21 cellular contexts compared by ENCODE assay signal in genomic region chr18:69785466-69785865, GRCh38.
A peak's percentile ranks its signal among the peaks of the same experiment; 100 is the strongest.
DNase-seq lines count a peak whose midpoint lies in the region; ATAC-seq and TF ChIP-seq lines count a peak whose summit lies in the region.
"Had no signal": no experiment of that assay in that cellular context is flagged by ENCODE, and none has a peak within 500 bp of the region (broad histone marks: within the 10 kb centered on the region; RNA-seq: fewer than 3 reads in every experiment).

No MANE protein-coding gene starts in this region.

- H2BK12ac ChIP-seq in neuronal stem cell (ENCODE audit: low read length), result no peak overlapping the region

- H3K4me2 ChIP-seq in GM23248 (ENCODE audit: unreplicated experiment) (no peak overlapping the region), neuronal stem cell (ENCODE audit: insufficient read depth, low read length, poor library complexity, severe bottlenecking) (no peak overlapping the region)

- ATAC-seq in GM21737 (IDR thresholded peaks at IDR 0.05; ENCODE audit: unreplicated experiment), result no peak
- ATAC-seq: GM12878 had no signal

- H3K9me2 ChIP-seq in GM23248 (ENCODE audit: insufficient read depth), result no peaks in the 10 kb centered on the region; the same call in 1 of the 2 replicates

- DNase-seq in AG08395 (ENCODE audit: low spot score) (peak; percentile 15), GM23248 (peak; percentile 3), astrocyte of the hippocampus (ENCODE audit: low read depth, low spot score) (peak; percentile 59), fibroblast of the aortic adventitia (ENCODE audit: low read depth) (peak; percentile 49), KBM-7 (no peak), neuronal stem cell (ENCODE audit: low spot score) (no peak)
- DNase-seq: 8988T; BE2C; CD4-positive, CD25-positive, alpha-beta regulatory T cell; DMS79; GOT3; HCEC 1CT; MV-4-11; NCI-H1105 treated with DMSO at 0.1 percent for 48 hours; NCI-H2029 treated with DMSO at 0.1 percent for 48 hours; NCI-H446; NCI-H526 treated with DMSO at 0.1 percent for 48 hours; RPMI8226; SHP77 had no signal

- H3K14ac ChIP-seq in neuronal stem cell (ENCODE audit: low read length), result no peak overlapping the region

- H3K4me3 ChIP-seq in GM23248 (no peak overlapping the region), fibroblast of the aortic adventitia (ENCODE audit: low read depth, low read length) (no peak overlapping the region), neuronal stem cell (ENCODE audit: low read length in 2 of 2) (no peak overlapping the region)
- H3K4me3 ChIP-seq: GM12878 had no signal

- WGBS in GM23248 (ENCODE audit: low coverage in 1 of 2, low lambda C conversion rate in 2 of 2, missing lambda C conversion rate in 2 of 2), 2 experiments, result 87 to 89% methylated on average over 3 of the region's 3 CpGs
- WGBS in neuronal stem cell (ENCODE audit: extremely low coverage in 2 of 2, insufficient read length in 2 of 2, insufficient replicate concordance in 1 of 2), 2 donors, result no CpG with 5 or more reads among the region's 3 CpGs

- H3K27ac ChIP-seq in GM23248 (no peak overlapping the region), neuronal stem cell (replicated peaks; ENCODE audit: low read length) (no peak overlapping the region)

- peaks cover 22% of the 10 kb centered on the region for H3K4me1 ChIP-seq in GM23248 (ENCODE audit: insufficient read depth)
- no peaks in the 10 kb centered on the region for H3K4me1 ChIP-seq in neuronal stem cell (ENCODE audit: control insufficient read depth in 2 of 2, insufficient read depth in 1 of 2, low read depth in 1 of 2, low read length in 2 of 2)
- H3K4me1 ChIP-seq: BE2C had no signal

- H3K23ac ChIP-seq in neuronal stem cell (ENCODE audit: low read depth, low read length, poor library complexity), result no peak overlapping the region

- no peak overlapping the region for H3K4ac ChIP-seq in neuronal stem cell (ENCODE audit: low read length)

- H2BK15ac ChIP-seq in neuronal stem cell (ENCODE audit: low read length), result no peak overlapping the region

- no peak for TF ChIP-seq CTCF in fibroblast of the aortic adventitia (IDR thresholded peaks at IDR 0.05; ENCODE audit: insufficient read depth, low read length)

- H2AK5ac ChIP-seq in neuronal stem cell (ENCODE audit: low read depth, low read length), result no peak overlapping the region

- in situ Hi-C loops in GM23248 (cut with MboI), result no loop called here
- in situ Hi-C loops in KBM-7 (cut with MboI; ENCODE audit: low pct_unique_long_range_greater_than_20kb, low sequenced_read_pairs), result no loop called here

- no peak overlapping the region for H3K18ac ChIP-seq in neuronal stem cell (ENCODE audit: low read length)

- H3K27me3 ChIP-seq in GM23248 (replicated peaks; ENCODE audit: insufficient read depth), result no peaks in the 10 kb centered on the region
- no peaks in the 10 kb centered on the region for H3K27me3 ChIP-seq in neuronal stem cell (ENCODE audit: control insufficient read depth in 3 of 3, insufficient read depth in 3 of 3, low read depth in 1 of 3, low read length in 3 of 3)
- H3K27me3 ChIP-seq: BE2C had no signal

- H3K9me3 ChIP-seq in GM23248 (ENCODE audit: low read depth), result no peaks in the 10 kb centered on the region
- H3K9me3 ChIP-seq in neuronal stem cell (replicated peaks in 1 of 2; ENCODE audit: control insufficient read depth in 2 of 2, insufficient read depth in 1 of 2, low read depth in 1 of 2, low read length in 2 of 2), result no peaks in the 10 kb centered on the region
- H3K9me3 ChIP-seq: BE2C had no signal

- H2BK5ac ChIP-seq in neuronal stem cell (ENCODE audit: low read length), result no peak overlapping the region

- H4K20me1 ChIP-seq in GM23248 (ENCODE audit: insufficient read depth), result no peaks in the 10 kb centered on the region

- H2AFZ ChIP-seq in GM23248 (no peak overlapping the region), neuronal stem cell (ENCODE audit: low read length) (no peak overlapping the region)

- no peak overlapping the region for H4K91ac ChIP-seq in neuronal stem cell (ENCODE audit: low read depth, low read length, poor library complexity)

- no peaks in the 10 kb centered on the region for H3K79me1 ChIP-seq in neuronal stem cell (ENCODE audit: low read depth, low read length)

- H3K79me2 ChIP-seq in GM23248 (ENCODE audit: insufficient read depth), result no peaks in the 10 kb centered on the region

- H3K9ac ChIP-seq in GM23248 (no peak overlapping the region), neuronal stem cell (ENCODE audit: low read depth, low read length, poor library complexity) (no peak overlapping the region)

- H2BK120ac ChIP-seq in neuronal stem cell (ENCODE audit: low read depth, low read length), result no peak overlapping the region

- no peaks in the 10 kb centered on the region for H3K36me3 ChIP-seq in GM23248 (ENCODE audit: low read depth)
- no peaks in the 10 kb centered on the region for H3K36me3 ChIP-seq in neuronal stem cell (replicated peaks in 1 of 2; ENCODE audit: control insufficient read depth in 2 of 2, insufficient read depth in 2 of 2, low read length in 2 of 2)
- H3K36me3 ChIP-seq: BE2C had no signal

- peaks cover 13% of the 10 kb centered on the region for H3F3A ChIP-seq in GM23248 (ENCODE audit: insufficient read depth)

- no peak overlapping the region for H4K8ac ChIP-seq in neuronal stem cell (ENCODE audit: low read depth, low read length)

Comparison
In these comparisons a context has a peak if more than half of its experiments do, and no peak if none do; other contexts are left out.
1. DNase-seq: peak in AG08395 (single experiment), GM23248 (single experiment), astrocyte of the hippocampus (single experiment) and fibroblast of the aortic adventitia (single experiment); none in KBM-7 (single experiment) and neuronal stem cell (single experiment).